ENCODE assay signal across 9 cellular contexts in the genomic region with DNA sequence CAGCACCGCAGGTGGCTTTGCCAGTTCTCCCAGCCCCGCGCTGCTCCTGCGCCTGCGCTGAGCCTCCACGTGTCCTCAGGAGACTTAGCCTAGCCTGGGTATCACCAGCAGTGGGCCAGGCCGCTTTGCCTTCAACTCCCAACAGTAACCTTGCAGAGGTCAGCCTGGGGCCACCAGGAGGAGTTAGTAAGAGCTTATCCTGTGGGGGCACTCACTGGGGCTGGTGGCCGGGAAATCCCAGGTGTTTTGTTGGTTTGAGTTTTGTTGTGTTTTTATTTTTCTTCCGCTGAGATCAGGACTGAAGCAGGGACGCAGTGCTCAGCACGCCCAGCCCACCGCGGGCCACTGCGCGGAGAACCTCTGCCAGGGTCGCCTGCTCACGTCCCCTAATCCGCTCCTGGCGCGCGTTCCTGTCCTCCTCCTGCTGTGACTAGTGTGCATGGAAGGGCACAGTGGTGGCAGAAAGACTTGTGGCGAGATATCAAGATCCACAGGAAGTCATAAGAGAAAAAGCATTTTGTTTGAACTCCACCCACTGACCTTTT.
A peak's percentile ranks its signal among the peaks of the same experiment; 100 is the strongest.
DNase-seq lines count a peak whose midpoint lies in the region; ATAC-seq and TF ChIP-seq lines count a peak whose summit lies in the region.
"Had no signal": no experiment of that assay in that cellular context is flagged by ENCODE, and none has a peak within 500 bp of the region (broad histone marks: within the 10 kb centered on the region; RNA-seq: fewer than 3 reads in every experiment).

No MANE protein-coding gene starts in this region.

- no peaks in the 10 kb centered on the region for H3K27me3 ChIP-seq in esophagus (ENCODE audit: control insufficient read depth in 1 of 2, insufficient read depth in 2 of 2, low read length in 2 of 2)
- H3K27me3 ChIP-seq in upper lobe of left lung: no peaks in the 10 kb centered on the region

- H3K4me1 ChIP-seq in esophagus (ENCODE audit: control insufficient read depth in 2 of 2, insufficient read depth in 2 of 2, low read length in 1 of 2) (no peaks in the 10 kb centered on the region), upper lobe of left lung (peaks cover 0 to 4% (median 2%) of the 10 kb centered on the region in 4 donors)

- no peak for TF ChIP-seq EP300 in upper lobe of left lung (IDR thresholded peaks at IDR 0.05)

- H3K4me3 ChIP-seq in esophagus (ENCODE audit: low read depth in 1 of 2, low read length in 2 of 2) (peak overlapping the region; percentile 33 to 38), upper lobe of left lung (peak overlapping the region in 2 of 4 donors; percentile 23 to 29)

- no peaks in the 10 kb centered on the region for H3K9me3 Mint-ChIP-seq in osteocyte (ENCODE audit: unreplicated experiment)

- H3K4me1 Mint-ChIP-seq in osteocyte (ENCODE audit: unreplicated experiment): peaks cover 8% of the 10 kb centered on the region
- H3K4me1 Mint-ChIP-seq: naive B cell had no signal

- H3K36me3 Mint-ChIP-seq in osteocyte (ENCODE audit: unreplicated experiment): no peaks in the 10 kb centered on the region

- TF ChIP-seq CTCF in osteocyte (IDR thresholded peaks at IDR 0.05): no peak
- TF ChIP-seq CTCF in upper lobe of left lung (IDR thresholded peaks at IDR 0.05): no peak

- DNase-seq in NCI-H2081 treated with DMSO at 0.1 percent for 48 hours (lab: John Stamatoyannopoulos, UW): peak; percentile 51
- peak; percentile 12 for DNase-seq in activated CD8-positive, alpha-beta memory T cell treated with anti-CD3 and anti-CD28 coated beads, Interleukin-2, amount 50 U/mL, for 24 hours (ENCODE audit: extremely low read depth)
- no peak for DNase-seq in osteocyte (ENCODE audit: extremely low spot score, unreplicated experiment)
- DNase-seq in upper lobe of left lung: peak in 1 of 2 donors; percentile 82
- DNase-seq in erythroblast (lab: John Stamatoyannopoulos, UW): no peak
- DNase-seq: naive B cell had no signal

- 65 to 71% methylated on average over 22 of the region's 22 CpGs for WGBS in esophagus, 2 donors
- 65 to 78% methylated on average over 22 of the region's 22 CpGs for whole genome bisulfite sequencing in upper lobe of left lung, 2 donors

- H3K27ac ChIP-seq in esophagus (ENCODE audit: low read depth in 2 of 2, low read length in 1 of 2) (peak overlapping the region; percentile 85 to 88), upper lobe of left lung (peak overlapping the region; percentile 60 to 83 (median 72))

- TF ChIP-seq POLR2A in upper lobe of left lung (IDR thresholded peaks at IDR 0.05) (no peak), erythroblast (IDR thresholded peaks at IDR 0.05; ENCODE audit: low read length) (no peak)

- peak overlapping the region; percentile 62 for H3K27ac Mint-ChIP-seq in osteocyte (ENCODE audit: unreplicated experiment)
- H3K27ac Mint-ChIP-seq: naive B cell had no signal

- no peak overlapping the region for H3K4me3 Mint-ChIP-seq in osteocyte (ENCODE audit: unreplicated experiment)
- H3K4me3 Mint-ChIP-seq: naive B cell had no signal

- H3K36me3 ChIP-seq in esophagus (ENCODE audit: control insufficient read depth in 2 of 2, insufficient read depth in 2 of 2, low read length in 1 of 2) (no peaks in the 10 kb centered on the region), upper lobe of left lung (no peaks in the 10 kb centered on the region)

- H3K27me3 Mint-ChIP-seq in osteocyte (ENCODE audit: unreplicated experiment): peaks cover 4% of the 10 kb centered on the region

- H3K9me3 ChIP-seq in esophagus (ENCODE audit: control insufficient read depth in 2 of 2, insufficient read depth in 1 of 2, low read depth in 1 of 2, low read length in 1 of 2) (no peaks in the 10 kb centered on the region), upper lobe of left lung (no peaks in the 10 kb centered on the region)

- ATAC-seq in upper lobe of left lung (ENCODE audit: low FRiP score in 2 of 2) (peak; percentile 35 to 63), GM21723 (IDR thresholded peaks at IDR 0.05; ENCODE audit: unreplicated experiment) (no peak), HG02678 (IDR thresholded peaks at IDR 0.05; ENCODE audit: unreplicated experiment) (no peak)

Comparison
In these comparisons a context has a peak if more than half of its experiments do, and no peak if none do; other contexts are left out.
1. DNase-seq: peak in NCI-H2081 treated with DMSO at 0.1 percent for 48 hours (single experiment) and activated CD8-positive, alpha-beta memory T cell treated with anti-CD3 and anti-CD28 coated beads, Interleukin-2, amount 50 U/mL, for 24 hours (single experiment); none in osteocyte (single experiment) and erythroblast (0 of 2).
2. ATAC-seq: peak in upper lobe of left lung (2 of 2); none in GM21723 (single experiment) and HG02678 (single experiment).